In the genomic region with DNA sequence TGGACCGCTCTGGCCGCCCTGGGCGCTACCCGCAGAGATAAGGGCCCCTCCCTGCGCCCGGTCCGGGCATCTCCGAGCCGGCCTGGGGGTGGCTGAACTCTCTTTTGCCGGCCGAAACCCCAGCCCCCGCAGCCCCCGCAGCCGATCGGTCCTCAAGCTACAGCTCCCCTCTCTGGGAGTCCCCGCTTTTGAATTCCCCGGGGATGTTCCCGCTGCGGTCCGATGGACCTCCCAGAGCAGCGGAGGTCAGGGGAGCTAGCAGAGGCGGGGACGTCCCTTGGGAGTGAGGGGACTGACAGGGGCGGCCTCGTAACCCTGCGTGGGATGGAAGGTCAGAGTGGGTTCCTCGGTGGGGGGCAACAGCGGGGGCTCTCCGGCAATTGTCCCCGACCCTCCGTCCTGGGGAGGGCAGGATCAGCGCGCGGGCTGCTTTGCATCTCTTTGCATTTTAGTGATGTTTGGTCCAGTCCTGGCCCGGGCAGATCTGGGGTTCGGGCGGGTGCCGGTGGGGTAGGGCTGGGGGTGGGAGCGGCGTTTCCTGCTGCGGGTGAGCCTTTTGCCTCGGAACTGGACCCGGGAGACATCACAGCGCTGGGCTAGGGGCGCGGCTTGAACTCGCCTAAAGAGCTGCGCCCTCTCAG, we compare ENCODE assay signal across 8 cellular contexts. TPM values are rescaled to one million over a fixed set of nuclear protein-coding genes. Genes with fewer than 3 reads are reported as not detected.
DNase-seq lines count a peak whose midpoint lies in the region; ATAC-seq, FAIRE-seq and TF ChIP-seq lines count a peak whose summit lies in the region.

A gene with protein sequence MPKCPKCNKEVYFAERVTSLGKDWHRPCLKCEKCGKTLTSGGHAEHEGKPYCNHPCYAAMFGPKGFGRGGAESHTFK (plus strand): TSS at position 554 of the 641 bp plus-strand sequence. CDS start 374 bp downstream, outside the sequence.

- H3K79me2 ChIP-seq in DOHH2 (ENCODE audit: control insufficient read depth, low read length): no peaks in the 10 kb centered on the region

- H3K36me3 ChIP-seq in DOHH2 (ENCODE audit: control insufficient read depth, low read length) (no peaks in the 10 kb centered on the region), heart right ventricle (no peaks in the 10 kb centered on the region), prostate gland (no peaks in the 10 kb centered on the region)

- no peaks in the 10 kb centered on the region for H3K9me2 ChIP-seq in DOHH2 (replicated peaks; ENCODE audit: control insufficient read depth, low read length)

- peaks cover 40% of the 10 kb centered on the region for H3K27me3 ChIP-seq in DOHH2 (ENCODE audit: control insufficient read depth, low read length)
- peaks cover 0 to 23% (median 0%) of the 10 kb centered on the region in 7 donors for H3K27me3 ChIP-seq in heart right ventricle
- H3K27me3 ChIP-seq in prostate gland (replicated peaks; ENCODE audit: insufficient read depth): peaks cover 4% of the 10 kb centered on the region

- H4K20me1 ChIP-seq in DOHH2 (ENCODE audit: control insufficient read depth, insufficient read depth, low read depth, low read length): no peaks in the 10 kb centered on the region

- peak within 1 kb of the TSS; percentile 79 for H3K4me3 ChIP-seq in DOHH2 (ENCODE audit: low read length)
- peak within 1 kb of the TSS; percentile 45 to 89 (median 69) for H3K4me3 ChIP-seq in heart right ventricle
- H3K4me3 ChIP-seq in prostate gland: peak within 1 kb of the TSS; percentile 14 to 19

- POLR2A ChIA-PET in RWPE1 (lab: Yijun Ruan, JAX; ENCODE audit: low non-redundant PET): no interaction called here

- intact Hi-C loops in heart right ventricle (cut with DNase I) (loop anchor here in 5 of 10 donors (2.0 to 10.0 kb wide), 5 partner anchors 39 to 292 kb away; a partner anchor contains a TSS), prostate gland (cut with DNase I) (no loop called here)

- TF ChIP-seq POLR2A in prostate gland (IDR thresholded peaks at IDR 0.05): no peak

- no peak for TF ChIP-seq CTCF in DOHH2 (IDR thresholded peaks at IDR 0.05; ENCODE audit: low read depth, low read length, poor library complexity, severe bottlenecking)
- TF ChIP-seq CTCF in RWPE1 (conservative IDR thresholded peaks at IDR 0.05; ENCODE audit: low read depth): no peak
- TF ChIP-seq CTCF in heart right ventricle (IDR thresholded peaks at IDR 0.05): no peak
- no peak for TF ChIP-seq CTCF in prostate gland (IDR thresholded peaks at IDR 0.05)

- DNase-seq in RWPE1 (ENCODE audit: low spot score): no peak
- DNase-seq in heart right ventricle: peak; percentile 26 to 61
- no peak for DNase-seq in prostate gland (ENCODE audit: low spot score)
- no peak for DNase-seq in NOMO-1 (lab: John Stamatoyannopoulos, UW; ENCODE audit: unreplicated experiment in 2 of 2)
- no peak for DNase-seq in HTR-8/SVneo (ENCODE audit: insufficient read length, low spot score)

- peaks cover 47% of the 10 kb centered on the region for H3K4me1 ChIP-seq in DOHH2 (ENCODE audit: control insufficient read depth, low read length)
- peaks cover 65 to 92% (median 85%) of the 10 kb centered on the region in 9 donors for H3K4me1 ChIP-seq in heart right ventricle
- H3K4me1 ChIP-seq in prostate gland (replicated peaks): peaks cover 27% of the 10 kb centered on the region

- CTCF ChIA-PET in RWPE1 (lab: Yijun Ruan, JAX): interaction anchor here (0.7 kb wide), 1 partner anchor 314 kb away, joined by 4 read pairs; no protein-coding TSS in a partner anchor

- ATAC-seq in heart right ventricle: no peak
- ATAC-seq in GM21619 (IDR thresholded peaks at IDR 0.05; ENCODE audit: unreplicated experiment): no peak
- ATAC-seq in GM21423 (IDR thresholded peaks at IDR 0.05; ENCODE audit: unreplicated experiment): no peak

- no peaks in the 10 kb centered on the region for H3F3A ChIP-seq in DOHH2 (ENCODE audit: control insufficient read depth, insufficient read depth)

- H3K4me2 ChIP-seq in DOHH2 (ENCODE audit: low read length): peak within 1 kb of the TSS; percentile 87

- no peak within 1 kb of the TSS for H3K27ac ChIP-seq in DOHH2 (ENCODE audit: low read depth, low read length)
- H3K27ac ChIP-seq in RWPE1: peak within 1 kb of the TSS; percentile 100
- H3K27ac ChIP-seq in heart right ventricle: peak within 1 kb of the TSS; percentile 81 to 100 (median 96)
- peak within 1 kb of the TSS; percentile 6 to 47 for H3K27ac ChIP-seq in prostate gland

- H3K9me3 ChIP-seq in DOHH2 (ENCODE audit: control insufficient read depth, insufficient read depth, low read length): no peaks in the 10 kb centered on the region
- no peaks in the 10 kb centered on the region for H3K9me3 ChIP-seq in heart right ventricle
- H3K9me3 ChIP-seq in prostate gland: no peaks in the 10 kb centered on the region

- no peak for FAIRE-seq in HTR-8/SVneo (lab: Jason Lieb, UNC)

- WGBS in heart right ventricle, 2 donors: 11 to 17% methylated on average over 44 to 48 of the region's 48 CpGs
- 20% methylated on average over 48 of the region's 48 CpGs for WGBS in prostate gland

RNA-seq across cellular contexts. Expression of the gene that starts here (rescaled TPM):
- 100 to 1,000 TPM in 1 of 10 donors, 10 to 100 TPM in 9; 34.0 to 131 (median 51.0) TPM for total RNA-seq in heart right ventricle
- polyA plus RNA-seq in heart right ventricle: 100 to 1,000 TPM; 149 to 170 TPM
- total RNA-seq in prostate gland: 10 to 100 TPM in 1 of 2 donors, 1 to 10 TPM in 1; 4.2 to 22.0 TPM

Comparison
In these comparisons a context has a peak if more than half of its experiments do, and no peak if none do; other contexts are left out.
1. H3K4me3 ChIP-seq: peak in every context shown above with its lines; median percentile 79 in DOHH2; 69 in heart right ventricle; 16 in prostate gland.
2. DNase-seq: peak in heart right ventricle (2 of 2); none in RWPE1 (single experiment), prostate gland (single experiment), NOMO-1 (0 of 2) and HTR-8/SVneo (single experiment).